In genomic region chr17:82858376-82859126, GRCh38 we compare ENCODE assay signal across 10 cellular contexts. TPM values are rescaled to one million over a fixed set of nuclear protein-coding genes. Genes with fewer than 3 reads are reported as not detected.
DNase-seq lines count a peak whose midpoint lies in the region; ATAC-seq and TF ChIP-seq lines count a peak whose summit lies in the region.
"Had no signal": no experiment of that assay in that cellular context is flagged by ENCODE, and none has a peak within 500 bp of the region (broad histone marks: within the 10 kb centered on the region; RNA-seq: fewer than 3 reads in every experiment).

No MANE protein-coding gene starts in this region.

- no peak for ATAC-seq in CD4-positive, CD25-positive, alpha-beta regulatory T cell (ENCODE audit: low read depth in 2 of 2)
- ATAC-seq in HG02973 (IDR thresholded peaks at IDR 0.05; ENCODE audit: unreplicated experiment) (no peak), HG02571 (IDR thresholded peaks at IDR 0.05; ENCODE audit: unreplicated experiment) (no peak)

- peak in 1 of 3 donors; percentile 26 for DNase-seq in CD4-positive, CD25-positive, alpha-beta regulatory T cell
- DNase-seq in Peyer's patch (no peak), T47D (ENCODE audit: low read depth in 1 of 2, low spot score in 1 of 2) (peak; percentile 94 to 96), neural progenitor cell (ENCODE audit: low spot score) (no peak), GM23248 (no peak)
- DNase-seq in stimulated activated CD4-positive, alpha-beta T cell treated with anti-CD3 and anti-CD28 coated beads, Interleukin-15, amount 100 ng/mL, for 24 hours, result no peak
- DNase-seq: NCI-H1436 had no signal

- H3K4me1 Mint-ChIP-seq in CD4-positive, CD25-positive, alpha-beta regulatory T cell, result peaks cover 6 to 47% (median 28%) of the 10 kb centered on the region in 4 donors
- H3K4me1 Mint-ChIP-seq in neural progenitor cell, result peaks cover 42% of the 10 kb centered on the region

- H3K9me3 Mint-ChIP-seq in CD4-positive, CD25-positive, alpha-beta regulatory T cell, result no peaks in the 10 kb centered on the region
- H3K9me3 Mint-ChIP-seq in neural progenitor cell, result peaks cover 9% of the 10 kb centered on the region

- H3K79me2 ChIP-seq in neural progenitor cell (ENCODE audit: low read depth) (peaks cover 8% of the 10 kb centered on the region), GM23248 (ENCODE audit: insufficient read depth) (no peaks in the 10 kb centered on the region)

- no peaks in the 10 kb centered on the region for H3K9me3 ChIP-seq in CD4-positive, CD25-positive, alpha-beta regulatory T cell (ENCODE audit: control insufficient read depth in 2 of 2, low read length in 2 of 2)
- H3K9me3 ChIP-seq in Peyer's patch, result no peaks in the 10 kb centered on the region
- H3K9me3 ChIP-seq in neural progenitor cell (ENCODE audit: low read depth), result no peaks in the 10 kb centered on the region
- H3K9me3 ChIP-seq in GM23248 (ENCODE audit: low read depth), result no peaks in the 10 kb centered on the region

- H3K4me3 ChIP-seq in CD4-positive, CD25-positive, alpha-beta regulatory T cell (ENCODE audit: low read depth, low read length), result no peak overlapping the region
- H3K4me3 ChIP-seq in Peyer's patch, result no peak overlapping the region
- H3K4me3 ChIP-seq in neural progenitor cell, result no peak overlapping the region
- no peak overlapping the region for H3K4me3 ChIP-seq in GM23248

- H3K4me2 ChIP-seq in neural progenitor cell (no peak overlapping the region), GM23248 (ENCODE audit: unreplicated experiment) (no peak overlapping the region)

- peaks cover 9% of the 10 kb centered on the region for H3K36me3 Mint-ChIP-seq in CD4-positive, CD25-positive, alpha-beta regulatory T cell
- peaks cover 31% of the 10 kb centered on the region for H3K36me3 Mint-ChIP-seq in neural progenitor cell

- H4K20me1 ChIP-seq in neural progenitor cell (ENCODE audit: low read depth) (peaks cover 14% of the 10 kb centered on the region), GM23248 (ENCODE audit: insufficient read depth) (no peaks in the 10 kb centered on the region)

- H3K27ac Mint-ChIP-seq in CD4-positive, CD25-positive, alpha-beta regulatory T cell, result peak overlapping the region; percentile 58 to 98 (median 80)
- H3K27ac Mint-ChIP-seq in neural progenitor cell, result peak overlapping the region; percentile 95

- H3K9ac ChIP-seq in neural progenitor cell, result no peak overlapping the region
- no peak overlapping the region for H3K9ac ChIP-seq in GM23248

- no peaks in the 10 kb centered on the region for H3K36me3 ChIP-seq in CD4-positive, CD25-positive, alpha-beta regulatory T cell (ENCODE audit: control insufficient read depth, insufficient read depth, low read length)
- H3K36me3 ChIP-seq in Peyer's patch (no peaks in the 10 kb centered on the region), neural progenitor cell (no peaks in the 10 kb centered on the region), GM23248 (ENCODE audit: low read depth) (no peaks in the 10 kb centered on the region)

- H3K27me3 Mint-ChIP-seq in CD4-positive, CD25-positive, alpha-beta regulatory T cell, result peaks cover 5% of the 10 kb centered on the region
- H3K27me3 Mint-ChIP-seq in neural progenitor cell (ENCODE audit: insufficient read depth, low read depth), result peaks cover 3% of the 10 kb centered on the region

- H2AFZ ChIP-seq in neural progenitor cell (replicated peaks) (no peak overlapping the region), GM23248 (no peak overlapping the region)

- peak overlapping the region; percentile 64 for H3K27ac ChIP-seq in CD4-positive, CD25-positive, alpha-beta regulatory T cell (ENCODE audit: insufficient read depth, low read length, poor library complexity, severe bottlenecking)
- H3K27ac ChIP-seq in Peyer's patch (peak overlapping the region in 3 of 4 donors; percentile 63 to 73 (median 69)), neural progenitor cell (no peak overlapping the region), GM23248 (no peak overlapping the region)

- H3K9me2 ChIP-seq in GM23248 (ENCODE audit: insufficient read depth), result no peaks in the 10 kb centered on the region

- TF ChIP-seq CTCF in Peyer's patch (IDR thresholded peaks at IDR 0.05), result no peak
- TF ChIP-seq CTCF in neural progenitor cell (IDR thresholded peaks at IDR 0.05), result no peak

- H3F3A ChIP-seq in neural progenitor cell (ENCODE audit: low read depth) (no peaks in the 10 kb centered on the region), GM23248 (ENCODE audit: insufficient read depth) (no peaks in the 10 kb centered on the region)

- H3K27me3 ChIP-seq in CD4-positive, CD25-positive, alpha-beta regulatory T cell (ENCODE audit: control insufficient read depth, insufficient read depth, low read length), result no peaks in the 10 kb centered on the region
- H3K27me3 ChIP-seq in Peyer's patch (no peaks in the 10 kb centered on the region), neural progenitor cell (no peaks in the 10 kb centered on the region), GM23248 (replicated peaks; ENCODE audit: insufficient read depth) (no peaks in the 10 kb centered on the region)

- TF ChIP-seq POLR2A in Peyer's patch (IDR thresholded peaks at IDR 0.05), result no peak

- in situ Hi-C loops in T47D (cut with HindIII; ENCODE audit: low pct_unique_long_range_greater_than_20kb, low sequenced_read_pairs), result no loop called here
- in situ Hi-C loops in GM23248 (cut with MboI), result no loop called here

- 94 to 95% methylated on average over 20 to 28 of the region's 28 CpGs for WGBS in GM23248 (ENCODE audit: low coverage in 1 of 2, low lambda C conversion rate in 2 of 2, missing lambda C conversion rate in 2 of 2), 2 experiments

- H3K4me3 Mint-ChIP-seq in CD4-positive, CD25-positive, alpha-beta regulatory T cell, result peak overlapping the region in 3 of 4 donors; percentile 27 to 84 (median 83)
- H3K4me3 Mint-ChIP-seq in neural progenitor cell, result no peak overlapping the region

- H3K4me1 ChIP-seq in CD4-positive, CD25-positive, alpha-beta regulatory T cell (ENCODE audit: control insufficient read depth, insufficient read depth, low read length, poor library complexity, severe bottlenecking), result peaks cover 42% of the 10 kb centered on the region
- H3K4me1 ChIP-seq in Peyer's patch, result peaks cover 0 to 9% (median 4%) of the 10 kb centered on the region in 4 donors
- H3K4me1 ChIP-seq in neural progenitor cell, result peaks cover 13% of the 10 kb centered on the region
- H3K4me1 ChIP-seq in GM23248 (ENCODE audit: insufficient read depth), result peaks cover 6% of the 10 kb centered on the region

RNA-seq across cellular contexts. Expression of gene ZNF750, which starts 18.7 kb away (rescaled TPM):
- not detected for total RNA-seq in CD4-positive, CD25-positive, alpha-beta regulatory T cell
- under 1 TPM in 1 of 4 donors, not detected in 3; 0.07 TPM for polyA plus RNA-seq in CD4-positive, CD25-positive, alpha-beta regulatory T cell
- total RNA-seq in Peyer's patch (not detected), neural progenitor cell (ENCODE audit: low replicate concordance) (not detected in 2 replicates)
- not detected in 2 replicates for total RNA-seq in GM23248 (2014; rRNA removed; shearing (Covaris generic))
- polyA plus RNA-seq in GM23248 (2016; fragmentation: Nextera tagmentation; extraction: Ambion mirVana), result 0.11 TPM in 1 of 2 replicates, not detected in the other
- total RNA-seq: SK-MEL-5 had no signal

Comparison
In these comparisons a context has a peak if more than half of its experiments do, and no peak if none do; other contexts are left out.
1. DNase-seq: peak in T47D (2 of 2); none in Peyer's patch (0 of 3), neural progenitor cell (single experiment), GM23248 (single experiment) and stimulated activated CD4-positive, alpha-beta T cell treated with anti-CD3 and anti-CD28 coated beads, Interleukin-15, amount 100 ng/mL, for 24 hours (single experiment).
2. H3K27ac ChIP-seq: peak in CD4-positive, CD25-positive, alpha-beta regulatory T cell (single experiment) and Peyer's patch (3 of 4); none in neural progenitor cell (single experiment) and GM23248 (single experiment).